20 cellular contexts compared by ENCODE assay signal in genomic region chr21:38221594-38221993, GRCh38. TPM values are rescaled to one million over a fixed set of nuclear protein-coding genes. Genes with fewer than 3 reads are reported as not detected.
A peak's percentile ranks its signal among the peaks of the same experiment; 100 is the strongest.
DNase-seq lines count a peak whose midpoint lies in the region; ATAC-seq, FAIRE-seq and TF ChIP-seq lines count a peak whose summit lies in the region.
"Had no signal": no experiment of that assay in that cellular context is flagged by ENCODE, and none has a peak within 500 bp of the region (broad histone marks: within the 10 kb centered on the region; RNA-seq: fewer than 3 reads in every experiment).

No MANE protein-coding gene starts in this region.

- H3K27ac ChIP-seq in SJCRH30 = no peak overlapping the region
- H3K27ac ChIP-seq: BLaER1 had no signal

- ATAC-seq in GM21381 (IDR thresholded peaks at IDR 0.05; ENCODE audit: unreplicated experiment) (peak; percentile 71), HG03354 (IDR thresholded peaks at IDR 0.05; ENCODE audit: poor library complexity, severe bottlenecking, unreplicated experiment) (peak; percentile 73)
- ATAC-seq: activated T-cell treated with anti-CD3 and anti-CD28 coated beads, Interleukin-2, amount 50 U/mL, for 4 hours had no signal

- TF ChIP-seq CTCF in foreskin fibroblast (IDR thresholded peaks at IDR 0.05; ENCODE audit: low read depth, low read length) = no peak

- H3K36me3 ChIP-seq in SJCRH30 = no peaks in the 10 kb centered on the region
- H3K36me3 ChIP-seq: ascending aorta, BLaER1 had no signal

- no peaks in the 10 kb centered on the region for H3K27me3 ChIP-seq in SJCRH30
- H3K27me3 ChIP-seq: ascending aorta, BLaER1 had no signal

- DNase-seq in GM18507 (ENCODE audit: extremely low spot score, insufficient read length, low read depth) (peak; percentile 35), foreskin fibroblast (peak; percentile 35 to 55), NCI-H1436 (lab: John Stamatoyannopoulos, UW) (no peak), SJCRH30 (no peak), NCI-H226 (no peak)
- no peak for DNase-seq in NK-92 treated with Interleukin-12 subunit alpha and Interleukin-12 subunit beta, amount 100 ng/mL, for 24 hours (lab: John Stamatoyannopoulos, UW)
- DNase-seq: activated B cell treated with CpG ODN at 0.5 μM for 24 hours; activated T-cell treated with anti-CD3 and anti-CD28 coated beads, Interleukin-2, amount 50 U/mL, for 4 hours; effector CD4-positive, alpha-beta T cell; glutamatergic neuron; naive B cell; NCI-H2107; substantia nigra had no signal

- FAIRE-seq in GM18507 (lab: Jason Lieb, UNC) = peak; percentile 87
- FAIRE-seq: H54 had no signal

- H3K4me3 ChIP-seq in foreskin fibroblast (ENCODE audit: low read depth in 1 of 2, low read length in 2 of 2) = no peak overlapping the region
- H3K4me3 ChIP-seq in SJCRH30 = no peak overlapping the region
- H3K4me3 ChIP-seq: ascending aorta, BLaER1, skin epidermis had no signal

- peaks cover 8% of the 10 kb centered on the region for H3K9me3 ChIP-seq in SJCRH30 (replicated peaks)

- no peaks in the 10 kb centered on the region for H3K4me1 ChIP-seq in SJCRH30
- H3K4me1 ChIP-seq: BLaER1 had no signal

RNA-seq across cellular contexts. Expression of gene KCNJ15, which starts 35.2 kb away (rescaled TPM):
- total RNA-seq in SJCRH30 (2014; rRNA removed; shearing (Covaris generic)) = not detected in 2 replicates
- total RNA-seq: activated B cell treated with CpG ODN at 0.5 μM for 24 hours, G401 had no signal

Comparison
In these comparisons a context has a peak if more than half of its experiments do, and no peak if none do; other contexts are left out.
1. DNase-seq: peak in GM18507 (single experiment) and foreskin fibroblast (2 of 2); none in NCI-H1436 (single experiment), SJCRH30 (0 of 2), NK-92 treated with Interleukin-12 subunit alpha and Interleukin-12 subunit beta, amount 100 ng/mL, for 24 hours (single experiment) and NCI-H226 (single experiment).